In genomic region chr7:131578602-131579001, GRCh38 we compare ENCODE assay signal across 26 cellular contexts.
"Had no signal": no experiment of that assay in that cellular context is flagged by ENCODE, and none has a peak within 500 bp of the region (broad histone marks: within the 10 kb centered on the region; RNA-seq: fewer than 3 reads in every experiment).

No MANE protein-coding gene starts in this region.

- H3K9me3 Mint-ChIP-seq: natural killer cell treated with Interleukin-12 subunit alpha and Interleukin-12 subunit beta and Interleukin-15 and Interleukin-18, amount 100 ng/mL, for 72 hours; neural crest cell; stimulated activated naive B cell treated with anti-CD40 and anti-IgM and Interleukin-4, amounts not matched to agents 10 μg/mL and 1 μg/mL and 100 μg/mL, for 72 hours; stimulated activated naive CD8-positive, alpha-beta T cell treated with anti-CD3 and anti-CD28 coated beads, Interleukin-15, Interleukin-2, amounts not matched to agents 100 ng/mL and 50 ng/mL, for 24 hours had no signal

- H2AFZ ChIP-seq: parathyroid adenoma had no signal

- ATAC-seq: esophagus mucosa; gastrocnemius medialis; left ventricle myocardium superior; lower lobe of right lung; mucosa of descending colon; natural killer cell treated with Interleukin-12 subunit alpha and Interleukin-12 subunit beta and Interleukin-15 and Interleukin-18, amount 100 ng/mL, for 72 hours; right lobe of liver; stimulated activated naive B cell treated with anti-CD40 and anti-IgM and Interleukin-4, amounts not matched to agents 10 μg/mL and 1 μg/mL and 100 μg/mL, for 72 hours; upper lobe of right lung had no signal

- H3K27ac ChIP-seq: dorsolateral prefrontal cortex, epithelial cell of prostate, gastrocnemius medialis, lower lobe of right lung, parathyroid adenoma, right lobe of liver, thoracic aorta, tibial nerve, upper lobe of right lung, uterus had no signal

- H3K9ac ChIP-seq: parathyroid adenoma had no signal

- H3K27ac Mint-ChIP-seq: natural killer cell treated with Interleukin-12 subunit alpha and Interleukin-12 subunit beta and Interleukin-15 and Interleukin-18, amount 100 ng/mL, for 72 hours; progenitor cell of endocrine pancreas; stimulated activated naive B cell treated with anti-CD40 and anti-IgM and Interleukin-4, amounts not matched to agents 10 μg/mL and 1 μg/mL and 100 μg/mL, for 72 hours; stimulated activated naive CD8-positive, alpha-beta T cell treated with anti-CD3 and anti-CD28 coated beads, Interleukin-15, Interleukin-2, amounts not matched to agents 100 ng/mL and 50 ng/mL, for 24 hours had no signal

- H3K4me3 ChIP-seq: dorsolateral prefrontal cortex, gastrocnemius medialis, lower lobe of right lung, mucosa of descending colon, right lobe of liver, thoracic aorta, tibial nerve, upper lobe of right lung, uterus had no signal

- H3K36me3 Mint-ChIP-seq: naive B cell; natural killer cell treated with Interleukin-12 subunit alpha and Interleukin-12 subunit beta and Interleukin-15 and Interleukin-18, amount 100 ng/mL, for 72 hours; stimulated activated naive B cell treated with anti-CD40 and anti-IgM and Interleukin-4, amounts not matched to agents 10 μg/mL and 1 μg/mL and 100 μg/mL, for 72 hours had no signal

- H3K9me3 ChIP-seq: gastrocnemius medialis, lower lobe of right lung, mucosa of descending colon, right lobe of liver, thoracic aorta, tibial nerve, upper lobe of right lung, uterus had no signal

- H3K4me1 Mint-ChIP-seq: naive B cell; stimulated activated naive B cell treated with anti-CD40 and anti-IgM and Interleukin-4, amounts not matched to agents 10 μg/mL and 1 μg/mL and 100 μg/mL, for 72 hours had no signal

- H3K27me3 Mint-ChIP-seq: progenitor cell of endocrine pancreas had no signal

- H3K79me2 ChIP-seq: parathyroid adenoma had no signal

- H3K36me3 ChIP-seq: gastrocnemius medialis, lower lobe of right lung, right lobe of liver, thoracic aorta, tibial nerve, upper lobe of right lung, uterus had no signal

- DNase-seq: cortex of kidney; dorsolateral prefrontal cortex; effector CD4-positive, alpha-beta T cell; foreskin fibroblast; gastrocnemius medialis; head of caudate nucleus; left ventricle myocardium superior; lower lobe of right lung; mucosa of descending colon; naive B cell; right lobe of liver; small intestine; stimulated activated CD4-positive, alpha-beta T cell treated with anti-CD3 and anti-CD28 coated beads, Interleukin-15, amount 100 ng/mL, for 24 hours; stimulated activated CD4-positive, alpha-beta T cell treated with anti-CD3 and anti-CD28 coated beads, Interleukin-2, amount 100 ng/mL, for 48 hours; stimulated activated naive B cell treated with anti-CD40 and anti-IgM and Interleukin-4, amounts not matched to agents 10 μg/mL and 1 μg/mL and 100 μg/mL, for 72 hours; upper lobe of right lung; uterus had no signal

- H3K4me3 Mint-ChIP-seq: naive B cell; natural killer cell treated with Interleukin-12 subunit alpha and Interleukin-12 subunit beta and Interleukin-15 and Interleukin-18, amount 100 ng/mL, for 72 hours; neural crest cell; stimulated activated naive B cell treated with anti-CD40 and anti-IgM and Interleukin-4, amounts not matched to agents 10 μg/mL and 1 μg/mL and 100 μg/mL, for 72 hours; stimulated activated naive CD8-positive, alpha-beta T cell treated with anti-CD3 and anti-CD28 coated beads, Interleukin-15, Interleukin-2, amounts not matched to agents 100 ng/mL and 50 ng/mL, for 24 hours had no signal

- H3K4me1 ChIP-seq: lower lobe of right lung, parathyroid adenoma, right lobe of liver, upper lobe of right lung, uterus had no signal

- H3K27me3 ChIP-seq: dorsolateral prefrontal cortex, gastrocnemius medialis, right lobe of liver, tibial nerve, upper lobe of right lung, uterus had no signal
